1 cellular context compared by ENCODE assay signal in the genomic region with DNA sequence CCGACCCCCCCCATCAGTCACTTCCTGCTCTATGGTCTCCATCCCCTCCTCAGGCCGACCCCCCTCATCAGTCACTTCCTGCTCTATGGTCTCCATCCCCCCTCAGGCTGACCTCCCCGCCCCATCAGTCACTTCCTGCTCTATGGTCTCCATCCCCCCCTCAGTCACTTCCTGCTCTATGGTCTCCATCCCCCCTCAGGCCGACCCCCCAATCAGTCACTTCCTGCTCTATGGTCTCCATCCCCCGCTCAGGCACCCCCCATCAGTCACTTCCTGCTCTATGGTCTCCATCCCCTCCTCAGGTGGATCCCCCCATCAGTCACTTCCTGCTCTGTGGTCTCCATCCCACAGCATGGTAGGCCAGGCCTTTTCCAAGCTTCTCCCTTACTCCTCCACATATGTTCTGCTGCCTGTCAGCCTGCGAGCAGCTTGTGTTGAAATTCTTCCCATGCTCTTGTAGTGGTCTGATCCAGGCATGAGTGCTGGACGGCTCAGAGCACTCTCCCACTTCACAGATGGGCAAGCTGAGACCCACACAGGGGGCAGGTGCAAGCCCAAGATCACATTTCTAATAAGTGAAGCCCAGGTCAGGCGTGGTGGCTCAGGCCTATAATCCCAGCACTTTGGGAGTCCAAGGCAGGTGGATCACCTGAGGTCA.
TF ChIP-seq lines count a peak whose summit lies in the region.

No MANE protein-coding gene starts in this region.

TF ChIP-seq in A549, 52 proteins besides CTCF, POLR2A, EP300 and RAD21 (continued from another document):
- no peak for TF ChIP-seq FOXS1 (CRISPR knock-in tag; IDR thresholded peaks at IDR 0.05)
- no peak for TF ChIP-seq SMC3 (IDR thresholded peaks at IDR 0.05)
- TF ChIP-seq KDM1A (IDR thresholded peaks at IDR 0.05; ENCODE audit: low read depth) = no peak
